ENCODE assay signal across 8 cellular contexts in genomic region chr3:71512000-71512399, GRCh38.
A peak's percentile ranks its signal among the peaks of the same experiment; 100 is the strongest.
DNase-seq lines count a peak whose midpoint lies in the region; ATAC-seq and TF ChIP-seq lines count a peak whose summit lies in the region.

No MANE protein-coding gene starts in this region.

- intact Hi-C loops in activated B cell treated with CpG ODN at 0.5 μM for 24 hours (cut with micrococcal nuclease): loop anchor here (1.0 to 5.0 kb wide), 12 partner anchors 57 to 962 kb away; no protein-coding TSS in a partner anchor

- no peaks in the 10 kb centered on the region for H3K27me3 Mint-ChIP-seq in activated B cell treated with CpG ODN at 0.5 μM for 24 hours

- peaks cover 22% of the 10 kb centered on the region for H3K4me1 Mint-ChIP-seq in activated B cell treated with CpG ODN at 0.5 μM for 24 hours

- H3K4me3 Mint-ChIP-seq in activated B cell treated with CpG ODN at 0.5 μM for 24 hours: peak overlapping the region; percentile 5

- no peak for TF ChIP-seq POLR2A in GM18505 (IDR thresholded peaks at IDR 0.05; ENCODE audit: borderline replicate concordance, extremely low read depth, insufficient read depth, insufficient read length)

- ATAC-seq in activated B cell treated with CpG ODN at 0.5 μM for 24 hours (ENCODE audit: low read depth): peak; percentile 97
- ATAC-seq in GM18505 (IDR thresholded peaks at IDR 0.05; ENCODE audit: unreplicated experiment): no peak

- CTCF ChIA-PET in activated B cell treated with CpG ODN at 0.5 μM for 24 hours (lab: Charles Lee): interaction anchor here (0.7 to 1.8 kb wide), 21 partner anchors 11 to 961 kb away, joined by 3 to 8 read pairs (median 3); no protein-coding TSS in a partner anchor

- POLR2A ChIA-PET in activated B cell treated with CpG ODN at 0.5 μM for 24 hours (lab: Charles Lee): interaction anchor here (0.6 to 3.1 kb wide), 12 partner anchors 13 to 428 kb away, joined by 3 to 11 read pairs (median 4); partner anchors contain the start of gene FOXP1

- H3K9me3 Mint-ChIP-seq in activated B cell treated with CpG ODN at 0.5 μM for 24 hours: no peaks in the 10 kb centered on the region

- H3K36me3 ChIP-seq in H7 (replicated peaks; ENCODE audit: control insufficient read depth, insufficient read depth, low read length): no peaks in the 10 kb centered on the region

- peak; percentile 20 for DNase-seq in GM12865 (ENCODE audit: low read depth)
- peak; percentile 66 for DNase-seq in H7
- DNase-seq in activated B cell treated with CpG ODN at 0.5 μM for 24 hours: no peak
- DNase-seq in kidney tubule cell (ENCODE audit: low spot score): peak; percentile 33
- DNase-seq in 8988T: no peak
- DNase-seq in SHP77 (lab: John Stamatoyannopoulos, UW): no peak
- no peak for DNase-seq in GM19240 (ENCODE audit: insufficient read length, low spot score)

- TF ChIP-seq CTCF in GM12865 (IDR thresholded peaks at IDR 0.05; ENCODE audit: insufficient read depth, low read depth, low read length, missing control alignments) (no peak), activated B cell treated with CpG ODN at 0.5 μM for 24 hours (IDR thresholded peaks at IDR 0.05) (no peak)

- H3K36me3 Mint-ChIP-seq in activated B cell treated with CpG ODN at 0.5 μM for 24 hours (ENCODE audit: low read depth): peaks cover 4% of the 10 kb centered on the region

- H3K4me3 ChIP-seq in GM12865 (ENCODE audit: low read depth, low read length): no peak overlapping the region
- H3K4me3 ChIP-seq in H7 (ENCODE audit: insufficient read depth, low read depth, low read length): no peak overlapping the region

- no peaks in the 10 kb centered on the region for H3K27me3 ChIP-seq in H7 (ENCODE audit: control insufficient read depth, insufficient read depth, low read length)

- H3K27ac Mint-ChIP-seq in activated B cell treated with CpG ODN at 0.5 μM for 24 hours: no peak overlapping the region

Comparison
In these comparisons a context has a peak if more than half of its experiments do, and no peak if none do; other contexts are left out.
1. DNase-seq: peak in GM12865 (single experiment), H7 (single experiment) and kidney tubule cell (single experiment); none in activated B cell treated with CpG ODN at 0.5 μM for 24 hours (single experiment), 8988T (single experiment), SHP77 (0 of 2) and GM19240 (single experiment).